23 cellular contexts compared by ENCODE assay signal in genomic region chr7:89731751-89732150, GRCh38.
"Had no signal": no experiment of that assay in that cellular context is flagged by ENCODE, and none has a peak within 500 bp of the region (broad histone marks: within the 10 kb centered on the region; RNA-seq: fewer than 3 reads in every experiment).

No MANE protein-coding gene starts in this region.

- H3K4me2 ChIP-seq: hepatocyte had no signal

- H3K4me1 ChIP-seq: heart right ventricle, left ventricle myocardium inferior, spleen, suprapubic skin, tibial nerve, vagina had no signal

- H3K36me3 ChIP-seq: heart right ventricle, left ventricle myocardium inferior, neutrophil, ovary, spleen, suprapubic skin, thoracic aorta, tibial nerve, vagina had no signal

- H3K27ac ChIP-seq: heart right ventricle, hepatocyte, left ventricle myocardium inferior, neutrophil, ovary, skin epidermis, spleen, suprapubic skin, thoracic aorta, tibial nerve, vagina had no signal

- H2AFZ ChIP-seq: hepatocyte had no signal

- H3K4me3 ChIP-seq: heart right ventricle, hepatocyte, left ventricle myocardium inferior, lung, mucosa of descending colon, ovary, skin epidermis, spleen, suprapubic skin, thoracic aorta, tibial nerve, vagina had no signal

- H3K27me3 ChIP-seq: heart right ventricle, hepatocyte, neutrophil, ovary, spleen, suprapubic skin, tibial nerve, vagina had no signal

- ATAC-seq: heart right ventricle; mucosa of descending colon; naive thymus-derived CD4-positive, alpha-beta T cell; natural killer cell treated with Interleukin-12 subunit alpha and Interleukin-12 subunit beta and Interleukin-15 and Interleukin-18, amount 100 ng/mL, for 72 hours; right cardiac atrium; sciatic nerve; stimulated activated effector memory CD8-positive, alpha-beta T cell treated with anti-CD3 and anti-CD28 coated beads, Interleukin-12 subunit alpha, Interleukin-12 subunit beta, amount 100 ng/mL, for 72 hours had no signal

- DNase-seq: heart right ventricle; islet precursor cell; left ventricle myocardium inferior; midbrain; mucosa of descending colon; naive thymus-derived CD4-positive, alpha-beta T cell; ovary; retina; right cardiac atrium; spleen; stimulated activated CD4-positive, alpha-beta T cell treated with anti-CD3 and anti-CD28 coated beads, Interleukin-4, amount 100 ng/mL, for 24 hours; stimulated activated naive CD4-positive, alpha-beta T cell had no signal

- H3K9me3 ChIP-seq: mucosa of descending colon, neutrophil, ovary, suprapubic skin, thoracic aorta, tibial nerve, vagina had no signal
